12 cellular contexts compared by ENCODE assay signal in the genomic region with DNA sequence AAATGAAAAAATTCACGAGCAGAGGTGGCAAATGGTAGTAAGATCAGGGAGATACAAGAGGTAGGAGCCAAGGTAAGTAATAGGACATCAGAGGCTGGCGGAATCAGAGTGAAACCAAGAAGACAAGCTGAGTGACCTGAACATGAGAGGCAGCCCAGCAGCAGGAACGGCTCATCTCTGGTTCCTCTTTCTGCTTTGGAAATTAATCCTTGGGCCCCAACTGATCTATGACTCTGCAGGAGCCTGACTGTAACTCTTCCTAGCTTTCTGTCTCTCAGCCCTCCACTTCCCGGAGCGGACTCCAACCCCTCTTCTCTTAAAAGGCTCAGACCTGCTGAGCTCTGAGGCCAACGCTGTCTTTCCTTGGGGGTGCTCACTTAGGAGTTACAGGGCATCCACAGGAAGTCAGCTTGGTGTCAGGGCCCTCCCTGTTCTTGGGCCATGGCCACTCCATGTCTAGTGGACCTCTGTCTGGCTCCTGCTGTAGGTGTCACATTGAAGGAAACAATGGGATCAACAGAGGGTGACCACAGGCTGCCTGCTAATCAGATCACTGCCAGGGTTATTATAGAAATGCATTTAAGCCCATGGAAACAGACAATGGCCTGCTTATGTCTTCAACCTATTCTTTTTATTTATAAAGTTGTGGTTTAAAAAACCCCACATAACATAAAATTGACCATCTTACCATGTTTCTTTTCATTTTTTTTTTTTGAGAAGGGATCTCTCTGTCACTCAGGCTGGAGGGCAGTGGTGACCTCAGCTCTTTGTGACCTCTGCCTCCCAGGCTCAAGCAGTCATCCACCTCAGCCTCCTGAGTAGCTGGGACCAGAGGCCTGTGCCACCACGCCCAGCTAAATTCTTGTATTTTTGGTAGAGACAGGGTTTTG. TPM values are rescaled to one million over a fixed set of nuclear protein-coding genes. Genes with fewer than 3 reads are reported as not detected.
DNase-seq lines count a peak whose midpoint lies in the region; ATAC-seq and TF ChIP-seq lines count a peak whose summit lies in the region.
"Had no signal": no experiment of that assay in that cellular context is flagged by ENCODE, and none has a peak within 500 bp of the region (broad histone marks: within the 10 kb centered on the region; RNA-seq: fewer than 3 reads in every experiment).

No MANE protein-coding gene starts in this region.

- H3K27ac Mint-ChIP-seq in activated CD4-positive, alpha-beta T cell treated with anti-CD3 and anti-CD28 coated beads for 36 hours, result no peak overlapping the region
- H3K27ac Mint-ChIP-seq: activated B cell treated with CpG ODN at 0.5 μM for 24 hours had no signal

- no peaks in the 10 kb centered on the region for H4K20me1 ChIP-seq in Karpas-422 (ENCODE audit: insufficient read depth, low read depth, low read length)

- H3K36me3 Mint-ChIP-seq in activated CD4-positive, alpha-beta T cell treated with anti-CD3 and anti-CD28 coated beads for 36 hours (ENCODE audit: low read depth), result no peaks in the 10 kb centered on the region

- no peak overlapping the region for H3K27ac ChIP-seq in Karpas-422 (ENCODE audit: low read length)
- H3K27ac ChIP-seq in sigmoid colon, result no peak overlapping the region
- H3K27ac ChIP-seq: A549 had no signal

- no peak overlapping the region for H3K4me3 ChIP-seq in Karpas-422 (ENCODE audit: low read length)
- no peak overlapping the region for H3K4me3 ChIP-seq in sigmoid colon
- H3K4me3 ChIP-seq: A549, lung had no signal

- H3K9me2 ChIP-seq in Karpas-422 (replicated peaks; ENCODE audit: insufficient read depth, low read length), result no peaks in the 10 kb centered on the region

- H3K4me1 ChIP-seq in Karpas-422 (ENCODE audit: low read length) (peaks cover 20% of the 10 kb centered on the region), sigmoid colon (peaks cover 0 to 6% (median 2%) of the 10 kb centered on the region in 4 donors)
- H3K4me1 ChIP-seq: A549 had no signal

- no peak overlapping the region for H3K4me3 Mint-ChIP-seq in activated CD4-positive, alpha-beta T cell treated with anti-CD3 and anti-CD28 coated beads for 36 hours
- H3K4me3 Mint-ChIP-seq: activated B cell treated with CpG ODN at 0.5 μM for 24 hours had no signal

- H2AFZ ChIP-seq in Karpas-422 (ENCODE audit: low read length), result no peak overlapping the region

- no peak for TF ChIP-seq POLR2A in sigmoid colon (IDR thresholded peaks at IDR 0.05)

- no peak overlapping the region for H3K9ac ChIP-seq in Karpas-422 (ENCODE audit: low read length)

- H3K9me3 ChIP-seq in Karpas-422 (ENCODE audit: low read length) (no peaks in the 10 kb centered on the region), sigmoid colon (no peaks in the 10 kb centered on the region)
- H3K9me3 ChIP-seq: A549 had no signal

- H3K4me1 Mint-ChIP-seq in activated CD4-positive, alpha-beta T cell treated with anti-CD3 and anti-CD28 coated beads for 36 hours, result no peaks in the 10 kb centered on the region
- H3K4me1 Mint-ChIP-seq: activated B cell treated with CpG ODN at 0.5 μM for 24 hours had no signal

- no peaks in the 10 kb centered on the region for H3K27me3 Mint-ChIP-seq in activated CD4-positive, alpha-beta T cell treated with anti-CD3 and anti-CD28 coated beads for 36 hours

- H3K9me3 Mint-ChIP-seq in activated CD4-positive, alpha-beta T cell treated with anti-CD3 and anti-CD28 coated beads for 36 hours (ENCODE audit: low read depth), result no peaks in the 10 kb centered on the region
- H3K9me3 Mint-ChIP-seq: activated B cell treated with CpG ODN at 0.5 μM for 24 hours had no signal

- POLR2A ChIA-PET in activated CD4-positive, alpha-beta T cell treated with anti-CD3 and anti-CD28 coated beads for 36 hours (lab: Charles Lee), result no interaction called here

- no peak for TF ChIP-seq CTCF in sigmoid colon (IDR thresholded peaks at IDR 0.05)

- TF ChIP-seq EP300 in sigmoid colon (IDR thresholded peaks at IDR 0.05), result no peak

- H3K36me3 ChIP-seq in Karpas-422 (ENCODE audit: insufficient read depth, low read length) (no peaks in the 10 kb centered on the region), sigmoid colon (no peaks in the 10 kb centered on the region)

- 85 to 91% methylated on average over 7 of the region's 7 CpGs for WGBS in sigmoid colon, 2 donors

- intact Hi-C loops in sigmoid colon (cut with DNase I), result no loop called here
- intact Hi-C loops in activated CD4-positive, alpha-beta T cell treated with anti-CD3 and anti-CD28 coated beads for 36 hours (cut with DNase I, micrococcal nuclease), result no loop called here

- CTCF ChIA-PET in activated CD4-positive, alpha-beta T cell treated with anti-CD3 and anti-CD28 coated beads for 36 hours (lab: Charles Lee), result interaction anchor here (1.7 to 2.1 kb wide), 2 partner anchors 9 to 178 kb away, joined by 5 to 8 read pairs; no protein-coding TSS in a partner anchor

- peak; percentile 60 for ATAC-seq in HG02588 (IDR thresholded peaks at IDR 0.05; ENCODE audit: unreplicated experiment)
- ATAC-seq in activated CD4-positive, alpha-beta T cell treated with anti-CD3 and anti-CD28 coated beads for 36 hours, result no peak
- ATAC-seq: A549 had no signal

- H3K27me3 ChIP-seq in Karpas-422 (ENCODE audit: low read length) (no peaks in the 10 kb centered on the region), sigmoid colon (no peaks in the 10 kb centered on the region)

- no peaks in the 10 kb centered on the region for H3K79me2 ChIP-seq in Karpas-422 (ENCODE audit: low read length)

- peak overlapping the region; percentile 16 for H3K4me2 ChIP-seq in Karpas-422 (ENCODE audit: low read depth, low read length, poor library complexity, severe bottlenecking)
- H3K4me2 ChIP-seq: A549 had no signal

- DNase-seq in SIG-M5 treated with dmso at 0.1 percent for 504 hours (lab: John Stamatoyannopoulos, UW; ENCODE audit: unreplicated experiment) (peak; percentile 40), SIG-M5 (lab: John Stamatoyannopoulos, UW) (no peak), Karpas-422 (peak; percentile 54), sigmoid colon (peak; percentile 27), hypothalamus (lab: John Stamatoyannopoulos, UW) (no peak)
- DNase-seq in activated CD4-positive, alpha-beta T cell treated with anti-CD3 and anti-CD28 coated beads for 4 hours, result no peak
- DNase-seq in activated CD4-positive, alpha-beta T cell treated with anti-CD3 and anti-CD28 coated beads for 36 hours, result no peak
- DNase-seq: activated B cell treated with CpG ODN at 0.5 μM for 24 hours, small intestine had no signal

RNA-seq across cellular contexts. Expression of gene SHB, which starts 22.5 kb away (rescaled TPM):
- 27.1 and 42.8 TPM in 2 replicates for total RNA-seq in Karpas-422 (2014; rRNA removed; shearing (Covaris generic); ENCODE audit: low replicate concordance)
- total RNA-seq in sigmoid colon, result 10 to 100 TPM in 3 of 4 donors, 1 to 10 TPM in 1; 6.8 to 33.7 (median 10.3) TPM
- 10 to 100 TPM in 2 of 3 donors, 1 to 10 TPM in 1; 9.5 to 11.7 (median 10.2) TPM for polyA plus RNA-seq in sigmoid colon
- 1 to 10 TPM; 1.2 to 1.3 TPM for total RNA-seq in activated CD4-positive, alpha-beta T cell treated with anti-CD3 and anti-CD28 coated beads for 36 hours

Comparison
In these comparisons a context has a peak if more than half of its experiments do, and no peak if none do; other contexts are left out.
1. DNase-seq: peak in SIG-M5 treated with dmso at 0.1 percent for 504 hours (single experiment), Karpas-422 (single experiment) and sigmoid colon (single experiment); none in SIG-M5 (single experiment), activated CD4-positive, alpha-beta T cell treated with anti-CD3 and anti-CD28 coated beads for 4 hours (0 of 2), hypothalamus (0 of 51) and activated CD4-positive, alpha-beta T cell treated with anti-CD3 and anti-CD28 coated beads for 36 hours (single experiment).